Comparison of ENCODE assay signal across 9 cellular contexts in the genomic region with DNA sequence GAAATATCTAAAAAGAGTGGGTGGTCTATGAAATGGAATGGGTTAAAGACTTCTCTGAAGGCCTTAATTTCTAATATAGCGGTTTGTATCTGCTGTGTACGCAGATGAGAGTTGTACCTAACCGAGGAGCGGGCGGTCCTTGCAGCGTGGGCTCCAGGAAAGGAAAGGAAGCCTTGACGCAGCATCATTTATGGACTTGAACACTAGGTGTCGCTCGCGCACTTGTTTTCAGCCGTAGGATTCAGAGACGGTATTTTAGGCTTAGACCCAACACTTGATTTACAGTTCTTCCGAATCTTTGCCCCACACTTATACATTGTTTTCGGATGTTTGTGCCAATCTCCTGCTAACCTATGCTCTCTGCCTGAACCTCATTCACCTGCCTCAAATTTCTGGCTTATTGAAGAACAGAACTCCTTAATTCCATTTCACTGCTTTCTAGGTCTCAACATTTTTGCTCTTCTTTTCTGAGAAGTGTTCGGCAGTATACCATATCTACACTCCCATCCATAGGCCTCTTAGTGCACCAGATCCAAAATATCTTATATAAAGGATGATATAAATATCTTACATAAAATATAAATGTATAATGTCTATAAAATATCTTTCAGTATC. TPM values are rescaled to one million over a fixed set of nuclear protein-coding genes. Genes with fewer than 3 reads are reported as not detected.
DNase-seq lines count a peak whose midpoint lies in the region; ATAC-seq and TF ChIP-seq lines count a peak whose summit lies in the region.
"Had no signal": no experiment of that assay in that cellular context is flagged by ENCODE, and none has a peak within 500 bp of the region (broad histone marks: within the 10 kb centered on the region; RNA-seq: fewer than 3 reads in every experiment).

No MANE protein-coding gene starts in this region.

- H3K9me3 Mint-ChIP-seq in activated CD4-positive, alpha-beta memory T cell treated with anti-CD3 and anti-CD28 coated beads, Interleukin-2, amount 10 ng/mL, durations not matched to agents 7 days and 5 days = no peaks in the 10 kb centered on the region
- no peaks in the 10 kb centered on the region for H3K9me3 Mint-ChIP-seq in effector memory CD8-positive, alpha-beta T cell
- H3K9me3 Mint-ChIP-seq in mesothelial cell of epicardium = no peaks in the 10 kb centered on the region

- POLR2A ChIA-PET in activated CD4-positive, alpha-beta memory T cell treated with anti-CD3 and anti-CD28 coated beads, Interleukin-2, amount 10 ng/mL, durations not matched to agents 7 days and 5 days (lab: Charles Lee) = no interaction called here

- no peaks in the 10 kb centered on the region for H3K4me1 Mint-ChIP-seq in activated CD4-positive, alpha-beta memory T cell treated with anti-CD3 and anti-CD28 coated beads, Interleukin-2, amount 10 ng/mL, durations not matched to agents 7 days and 5 days
- peaks cover 2 to 6% of the 10 kb centered on the region in 2 donors for H3K4me1 Mint-ChIP-seq in effector memory CD8-positive, alpha-beta T cell (ENCODE audit: low read depth in 2 of 2)
- peaks cover 2% of the 10 kb centered on the region for H3K4me1 Mint-ChIP-seq in mesothelial cell of epicardium

- H3K27me3 Mint-ChIP-seq in activated CD4-positive, alpha-beta memory T cell treated with anti-CD3 and anti-CD28 coated beads, Interleukin-2, amount 10 ng/mL, durations not matched to agents 7 days and 5 days = no peaks in the 10 kb centered on the region
- no peaks in the 10 kb centered on the region for H3K27me3 Mint-ChIP-seq in effector memory CD8-positive, alpha-beta T cell
- H3K27me3 Mint-ChIP-seq in mesothelial cell of epicardium (ENCODE audit: low read depth) = peaks cover 2% of the 10 kb centered on the region
- H3K27me3 Mint-ChIP-seq: dendritic cell treated with granulocyte-macrophage colony-stimulating factor and Interleukin-4, amounts not matched to agents 40 ng/mL and 50 ng/mL, for 4 days had no signal

- H3K36me3 Mint-ChIP-seq in activated CD4-positive, alpha-beta memory T cell treated with anti-CD3 and anti-CD28 coated beads, Interleukin-2, amount 10 ng/mL, durations not matched to agents 7 days and 5 days (ENCODE audit: low read depth) = no peaks in the 10 kb centered on the region
- no peaks in the 10 kb centered on the region for H3K36me3 Mint-ChIP-seq in effector memory CD8-positive, alpha-beta T cell (ENCODE audit: insufficient read depth)
- no peaks in the 10 kb centered on the region for H3K36me3 Mint-ChIP-seq in mesothelial cell of epicardium

- DNase-seq in COLO829 (ENCODE audit: low spot score) (peak; percentile 85), NCI-H82 (lab: John Stamatoyannopoulos, UW) (peak; percentile 85), mesothelial cell of epicardium (ENCODE audit: low spot score in 2 of 2, unreplicated experiment in 2 of 2) (peak; percentile 49 to 84)
- peak; percentile 68 for DNase-seq in activated CD4-positive, alpha-beta memory T cell treated with anti-CD3 and anti-CD28 coated beads, Interleukin-2, amount 10 ng/mL, durations not matched to agents 7 days and 5 days
- DNase-seq in effector memory CD8-positive, alpha-beta T cell = peak; percentile 40 to 56 (median 45)
- DNase-seq in stimulated activated CD8-positive, alpha-beta memory T cell treated with anti-CD3 and anti-CD28 coated beads, Interleukin-2, amount 100 ng/mL, for 48 hours (ENCODE audit: low read depth in 2 of 2) = peak; percentile 43 to 57

- peak; percentile 87 for TF ChIP-seq CTCF in mesothelial cell of epicardium (IDR thresholded peaks at IDR 0.05; ENCODE audit: unreplicated experiment)

- no peak overlapping the region for H3K4me3 Mint-ChIP-seq in activated CD4-positive, alpha-beta memory T cell treated with anti-CD3 and anti-CD28 coated beads, Interleukin-2, amount 10 ng/mL, durations not matched to agents 7 days and 5 days
- H3K4me3 Mint-ChIP-seq in effector memory CD8-positive, alpha-beta T cell = no peak overlapping the region
- H3K4me3 Mint-ChIP-seq in mesothelial cell of epicardium = no peak overlapping the region
- H3K4me3 Mint-ChIP-seq: dendritic cell treated with granulocyte-macrophage colony-stimulating factor and Interleukin-4, amounts not matched to agents 40 ng/mL and 50 ng/mL, for 4 days had no signal

- H3K27ac Mint-ChIP-seq in activated CD4-positive, alpha-beta memory T cell treated with anti-CD3 and anti-CD28 coated beads, Interleukin-2, amount 10 ng/mL, durations not matched to agents 7 days and 5 days = no peak overlapping the region
- H3K27ac Mint-ChIP-seq in effector memory CD8-positive, alpha-beta T cell = no peak overlapping the region
- H3K27ac Mint-ChIP-seq in mesothelial cell of epicardium = no peak overlapping the region
- H3K27ac Mint-ChIP-seq: dendritic cell treated with granulocyte-macrophage colony-stimulating factor and Interleukin-4, amounts not matched to agents 40 ng/mL and 50 ng/mL, for 4 days had no signal

- CTCF ChIA-PET in activated CD4-positive, alpha-beta memory T cell treated with anti-CD3 and anti-CD28 coated beads, Interleukin-2, amount 10 ng/mL, durations not matched to agents 7 days and 5 days (lab: Charles Lee) = no interaction called here

- ATAC-seq in GM19463 (IDR thresholded peaks at IDR 0.05; ENCODE audit: unreplicated experiment) (peak; percentile 96), HG03565 (IDR thresholded peaks at IDR 0.05; ENCODE audit: unreplicated experiment) (peak; percentile 95)
- peak; percentile 54 for ATAC-seq in effector memory CD8-positive, alpha-beta T cell (replicated peaks)

RNA-seq across cellular contexts. Expression of a gene that starts 48.9 kb away (rescaled TPM):
- total RNA-seq in activated CD4-positive, alpha-beta memory T cell treated with anti-CD3 and anti-CD28 coated beads, Interleukin-2, amount 10 ng/mL, durations not matched to agents 7 days and 5 days = not detected
- total RNA-seq in mesothelial cell of epicardium = 33.7 to 36.3 TPM (median 35.2 TPM) in 3 replicates

Comparison
In these comparisons a context has a peak if more than half of its experiments do, and no peak if none do; other contexts are left out.
1. Peak in every context shown above with its lines: DNase-seq and ATAC-seq.
2. RNA of a gene that starts 48.9 kb away (total RNA-seq): 33.7 to 36.3 TPM in mesothelial cell of epicardium; not detected in activated CD4-positive, alpha-beta memory T cell treated with anti-CD3 and anti-CD28 coated beads, Interleukin-2, amount 10 ng/mL, durations not matched to agents 7 days and 5 days; every median in the first group is over 10 times any median in the second.